ENCODE assay signal across 24 cellular contexts in genomic region chr1:192776206-192776605, GRCh38.
"Had no signal": no experiment of that assay in that cellular context is flagged by ENCODE, and none has a peak within 500 bp of the region (broad histone marks: within the 10 kb centered on the region; RNA-seq: fewer than 3 reads in every experiment).

No MANE protein-coding gene starts in this region.

- FAIRE-seq: urothelium cell line had no signal

- H3K9me3 ChIP-seq: testis, thyroid gland, tibial nerve, transverse colon, upper lobe of right lung, uterus, vagina had no signal

- DNase-seq: stimulated activated CD4-positive, alpha-beta T cell treated with anti-CD3 and anti-CD28 coated beads, Interleukin-2, amount 100 ng/mL, for 48 hours; stimulated activated CD4-positive, alpha-beta T cell treated with anti-CD3 and anti-CD28 coated beads, Interleukin-4, amount 100 ng/mL, for 1 hour; stimulated activated CD4-positive, alpha-beta T cell treated with anti-CD3 and anti-CD28 coated beads, Interleukin-4, amount 100 ng/mL, for 24 hours; stimulated activated CD4-positive, alpha-beta T cell treated with anti-CD3 and anti-CD28 coated beads, Interleukin-4, amount 100 ng/mL, for 4 hours; stimulated activated CD8-positive, alpha-beta memory T cell treated with anti-CD3 and anti-CD28 coated beads, Interleukin-4, amount 100 ng/mL, for 48 hours; stimulated activated naive B cell treated with anti-CD40 and anti-IgM and Interleukin-4, amounts not matched to agents 10 μg/mL and 1 μg/mL and 100 μg/mL, for 72 hours; stimulated activated naive CD4-positive, alpha-beta T cell; stimulated activated naive CD4-positive, alpha-beta T cell treated with Interleukin-2 at 50 U/mL for 16 hours; stimulated activated naive CD8-positive, alpha-beta T cell treated with anti-CD3 and anti-CD28 coated beads, Interleukin-15, amount 100 ng/mL, for 72 hours; stimulated activated naive CD8-positive, alpha-beta T cell treated with anti-CD3 and anti-CD28 coated beads, Interleukin-15, Interleukin-2, amounts not matched to agents 100 U/mL and 50 U/mL, for 24 hours; stomach; substantia nigra; testis; thyroid gland; tibial artery; transverse colon; upper lobe of left lung; upper lobe of right lung; uterus had no signal

- H3K4me3 ChIP-seq: stomach, suprapubic skin, testis, thoracic aorta, thyroid gland, tibial artery, tibial nerve, transverse colon, upper lobe of left lung, upper lobe of right lung, uterus, vagina had no signal

- H3K4me1 ChIP-seq: stomach, suprapubic skin, testis, thyroid gland, tibial artery, tibial nerve, transverse colon, upper lobe of left lung, upper lobe of right lung, uterus, vagina had no signal

- H3K27ac ChIP-seq: stomach, suprapubic skin, testis, thoracic aorta, thyroid gland, tibial artery, tibial nerve, transverse colon, upper lobe of left lung, upper lobe of right lung, uterus, vagina had no signal

- H3K36me3 ChIP-seq: stomach, suprapubic skin, thoracic aorta, thyroid gland, tibial artery, tibial nerve, transverse colon, upper lobe of left lung, upper lobe of right lung, uterus, vagina had no signal

- H3K27me3 ChIP-seq: stomach, suprapubic skin, testis, thyroid gland, tibial artery, tibial nerve, transverse colon, upper lobe of left lung, upper lobe of right lung, uterus, vagina had no signal
